Comparison of ENCODE assay signal across 1 cellular context in the genomic region with DNA sequence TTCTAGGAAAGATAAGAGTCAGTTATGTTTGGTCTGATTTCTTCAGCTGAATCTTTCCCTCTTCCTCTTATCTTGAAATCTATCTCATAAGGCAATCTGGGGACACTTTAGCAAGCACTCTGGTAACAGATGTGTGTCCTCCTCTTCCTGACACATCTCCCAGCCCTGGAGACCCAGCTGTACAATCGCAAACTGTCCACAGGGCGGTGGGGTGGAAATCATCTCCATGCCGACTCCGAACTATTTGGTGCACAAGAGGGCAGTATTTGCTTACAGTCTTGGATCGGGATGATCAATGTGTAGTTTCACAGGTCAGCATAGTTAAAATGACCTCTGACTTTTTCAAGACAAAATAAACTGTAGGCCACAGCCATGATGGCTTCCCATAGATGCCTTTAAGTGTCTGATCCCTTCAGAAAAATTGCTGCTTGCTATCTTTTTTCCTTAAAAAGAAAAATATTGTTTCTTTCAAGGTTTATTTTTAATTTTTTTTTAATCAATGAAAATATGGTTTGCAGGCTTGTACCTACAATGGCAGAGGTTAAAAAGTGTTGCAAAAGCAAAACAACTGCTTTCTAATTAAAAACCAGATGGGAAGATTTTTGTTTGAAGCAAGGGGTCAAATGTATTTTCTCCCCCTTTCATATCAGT.
TF ChIP-seq lines count a peak whose summit lies in the region.

No MANE protein-coding gene starts in this region.

TF ChIP-seq in HepG2, 621 proteins besides CTCF, POLR2A, EP300 and RAD21 (continued from another document and continues in another):
- TF ChIP-seq, protein P1, sequence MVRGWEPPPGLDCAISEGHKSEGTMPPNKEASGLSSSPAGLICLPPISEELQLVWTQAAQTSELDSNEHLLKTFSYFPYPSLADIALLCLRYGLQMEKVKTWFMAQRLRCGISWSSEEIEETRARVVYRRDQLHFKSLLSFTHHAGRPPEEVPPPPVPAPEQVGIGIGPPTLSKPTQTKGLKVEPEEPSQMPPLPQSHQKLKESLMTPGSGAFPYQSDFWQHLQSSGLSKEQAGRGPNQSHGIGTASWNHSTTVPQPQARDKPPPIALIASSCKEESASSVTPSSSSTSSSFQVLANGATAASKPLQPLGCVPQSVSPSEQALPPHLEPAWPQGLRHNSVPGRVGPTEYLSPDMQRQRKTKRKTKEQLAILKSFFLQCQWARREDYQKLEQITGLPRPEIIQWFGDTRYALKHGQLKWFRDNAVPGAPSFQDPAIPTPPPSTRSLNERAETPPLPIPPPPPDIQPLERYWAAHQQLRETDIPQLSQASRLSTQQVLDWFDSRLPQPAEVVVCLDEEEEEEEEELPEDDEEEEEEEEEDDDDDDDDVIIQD (CRISPR knock-in tag; IDR thresholded peaks at IDR 0.05; ENCODE audit: low read depth): peak; percentile 93
- peak; percentile 76 for TF ChIP-seq SAP130 (CRISPR knock-in tag; IDR thresholded peaks at IDR 0.05; ENCODE audit: low read depth)
- TF ChIP-seq SIX4 (CRISPR knock-in tag; IDR thresholded peaks at IDR 0.05): no peak
- no peak for TF ChIP-seq SNRNP70 (IDR thresholded peaks at IDR 0.05; ENCODE audit: low read depth, low read length)
- TF ChIP-seq, protein P2, sequence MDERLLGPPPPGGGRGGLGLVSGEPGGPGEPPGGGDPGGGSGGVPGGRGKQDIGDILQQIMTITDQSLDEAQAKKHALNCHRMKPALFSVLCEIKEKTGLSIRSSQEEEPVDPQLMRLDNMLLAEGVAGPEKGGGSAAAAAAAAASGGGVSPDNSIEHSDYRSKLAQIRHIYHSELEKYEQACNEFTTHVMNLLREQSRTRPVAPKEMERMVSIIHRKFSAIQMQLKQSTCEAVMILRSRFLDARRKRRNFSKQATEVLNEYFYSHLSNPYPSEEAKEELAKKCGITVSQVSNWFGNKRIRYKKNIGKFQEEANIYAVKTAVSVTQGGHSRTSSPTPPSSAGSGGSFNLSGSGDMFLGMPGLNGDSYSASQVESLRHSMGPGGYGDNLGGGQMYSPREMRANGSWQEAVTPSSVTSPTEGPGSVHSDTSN (CRISPR knock-in tag; IDR thresholded peaks at IDR 0.05): no peak
- no peak for TF ChIP-seq ZNF724P (CRISPR knock-in tag; IDR thresholded peaks at IDR 0.05; ENCODE audit: borderline replicate concordance)
- TF ChIP-seq, protein P3, sequence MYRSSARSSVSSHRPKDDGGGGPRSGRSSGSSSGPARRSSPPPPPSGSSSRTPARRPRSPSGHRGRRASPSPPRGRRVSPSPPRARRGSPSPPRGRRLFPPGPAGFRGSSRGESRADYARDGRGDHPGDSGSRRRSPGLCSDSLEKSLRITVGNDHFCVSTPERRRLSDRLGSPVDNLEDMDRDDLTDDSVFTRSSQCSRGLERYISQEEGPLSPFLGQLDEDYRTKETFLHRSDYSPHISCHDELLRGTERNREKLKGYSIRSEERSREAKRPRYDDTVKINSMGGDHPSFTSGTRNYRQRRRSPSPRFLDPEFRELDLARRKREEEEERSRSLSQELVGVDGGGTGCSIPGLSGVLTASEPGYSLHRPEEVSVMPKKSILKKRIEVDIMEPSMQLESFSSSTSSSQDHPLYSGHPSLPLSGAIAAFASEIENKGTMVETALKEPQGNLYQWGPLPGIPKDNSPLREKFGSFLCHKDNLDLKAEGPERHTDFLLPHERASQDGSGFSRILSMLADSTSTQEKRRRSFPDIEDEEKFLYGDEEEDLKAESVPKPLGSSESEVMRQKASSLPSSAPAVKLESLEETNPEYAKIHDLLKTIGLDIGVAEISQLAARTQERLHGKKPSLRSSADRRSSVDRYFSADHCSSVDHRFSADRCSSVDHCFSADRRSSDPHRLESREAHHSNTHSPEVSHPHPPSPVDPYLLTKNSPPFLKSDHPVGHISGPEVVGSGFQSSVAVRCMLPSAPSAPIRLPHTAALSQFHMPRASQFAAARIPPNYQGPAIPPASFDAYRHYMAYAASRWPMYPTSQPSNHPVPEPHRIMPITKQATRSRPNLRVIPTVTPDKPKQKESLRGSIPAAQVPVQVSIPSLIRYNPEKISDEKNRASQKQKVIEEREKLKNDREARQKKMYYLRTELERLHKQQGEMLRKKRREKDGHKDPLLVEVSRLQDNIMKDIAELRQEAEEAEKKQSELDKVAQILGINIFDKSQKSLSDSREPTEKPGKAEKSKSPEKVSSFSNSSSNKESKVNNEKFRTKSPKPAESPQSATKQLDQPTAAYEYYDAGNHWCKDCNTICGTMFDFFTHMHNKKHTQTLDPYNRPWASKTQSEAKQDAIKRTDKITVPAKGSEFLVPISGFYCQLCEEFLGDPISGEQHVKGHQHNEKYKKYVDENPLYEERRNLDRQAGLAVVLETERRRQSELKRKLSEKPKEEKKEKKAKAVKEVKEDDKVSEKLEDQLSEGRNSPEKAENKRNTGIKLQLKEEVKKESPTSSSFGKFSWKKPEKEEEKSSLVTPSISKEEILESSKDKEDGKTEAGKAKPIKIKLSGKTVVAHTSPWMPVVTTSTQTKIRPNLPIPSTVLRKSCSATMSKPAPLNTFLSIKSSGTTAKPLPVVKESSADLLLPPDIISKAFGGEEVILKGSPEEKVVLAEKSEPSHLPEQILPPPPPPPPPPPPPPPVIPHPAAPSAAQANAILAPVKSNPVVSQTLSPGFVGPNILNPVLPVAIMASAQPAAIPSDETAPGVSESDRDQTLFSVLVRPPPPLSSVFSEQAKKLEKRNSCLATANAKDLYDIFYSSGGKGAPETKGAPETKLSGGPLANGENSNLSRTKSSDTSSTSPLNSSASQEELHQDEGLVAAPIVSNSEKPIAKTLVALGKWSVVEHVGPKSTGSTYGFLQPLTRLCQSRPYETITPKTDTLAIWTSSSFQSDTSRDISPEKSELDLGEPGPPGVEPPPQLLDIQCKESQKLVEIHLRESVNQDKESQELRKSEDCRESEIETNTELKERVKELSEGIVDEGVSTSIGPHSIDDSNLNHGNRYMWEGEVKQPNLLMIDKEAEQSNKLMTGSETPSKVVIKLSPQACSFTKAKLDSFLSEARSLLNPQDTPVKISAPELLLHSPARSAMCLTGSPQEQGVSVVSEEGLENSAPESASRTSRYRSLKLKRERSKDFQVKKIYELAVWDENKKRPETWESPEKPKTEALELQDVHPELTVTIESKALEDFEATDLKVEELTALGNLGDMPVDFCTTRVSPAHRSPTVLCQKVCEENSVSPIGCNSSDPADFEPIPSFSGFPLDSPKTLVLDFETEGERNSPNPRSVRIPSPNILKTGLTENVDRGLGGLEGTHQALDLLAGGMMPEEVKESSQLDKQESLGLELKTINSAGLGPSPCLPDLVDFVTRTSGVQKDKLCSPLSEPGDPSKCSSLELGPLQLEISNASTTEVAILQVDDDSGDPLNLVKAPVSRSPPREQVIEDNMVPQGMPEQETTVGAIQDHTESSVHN (CRISPR knock-in tag; IDR thresholded peaks at IDR 0.05): no peak
- peak; percentile 66 for TF ChIP-seq ERF (CRISPR knock-in tag; IDR thresholded peaks at IDR 0.05)
- no peak for TF ChIP-seq ZNF350 (CRISPR knock-in tag; IDR thresholded peaks at IDR 0.05; ENCODE audit: borderline replicate concordance, low read depth)
- TF ChIP-seq, protein P4, sequence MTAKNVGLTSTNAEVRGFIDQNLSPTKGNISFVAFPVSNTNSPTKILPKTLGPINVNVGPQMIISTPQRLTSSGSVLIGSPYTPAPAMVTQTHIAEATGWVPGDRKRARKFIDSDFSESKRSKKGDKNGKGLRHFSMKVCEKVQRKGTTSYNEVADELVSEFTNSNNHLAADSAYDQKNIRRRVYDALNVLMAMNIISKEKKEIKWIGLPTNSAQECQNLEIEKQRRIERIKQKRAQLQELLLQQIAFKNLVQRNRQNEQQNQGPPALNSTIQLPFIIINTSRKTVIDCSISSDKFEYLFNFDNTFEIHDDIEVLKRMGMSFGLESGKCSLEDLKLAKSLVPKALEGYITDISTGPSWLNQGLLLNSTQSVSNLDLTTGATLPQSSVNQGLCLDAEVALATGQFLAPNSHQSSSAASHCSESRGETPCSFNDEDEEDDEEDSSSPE (CRISPR knock-in tag; IDR thresholded peaks at IDR 0.05): no peak
- TF ChIP-seq, protein P5, sequence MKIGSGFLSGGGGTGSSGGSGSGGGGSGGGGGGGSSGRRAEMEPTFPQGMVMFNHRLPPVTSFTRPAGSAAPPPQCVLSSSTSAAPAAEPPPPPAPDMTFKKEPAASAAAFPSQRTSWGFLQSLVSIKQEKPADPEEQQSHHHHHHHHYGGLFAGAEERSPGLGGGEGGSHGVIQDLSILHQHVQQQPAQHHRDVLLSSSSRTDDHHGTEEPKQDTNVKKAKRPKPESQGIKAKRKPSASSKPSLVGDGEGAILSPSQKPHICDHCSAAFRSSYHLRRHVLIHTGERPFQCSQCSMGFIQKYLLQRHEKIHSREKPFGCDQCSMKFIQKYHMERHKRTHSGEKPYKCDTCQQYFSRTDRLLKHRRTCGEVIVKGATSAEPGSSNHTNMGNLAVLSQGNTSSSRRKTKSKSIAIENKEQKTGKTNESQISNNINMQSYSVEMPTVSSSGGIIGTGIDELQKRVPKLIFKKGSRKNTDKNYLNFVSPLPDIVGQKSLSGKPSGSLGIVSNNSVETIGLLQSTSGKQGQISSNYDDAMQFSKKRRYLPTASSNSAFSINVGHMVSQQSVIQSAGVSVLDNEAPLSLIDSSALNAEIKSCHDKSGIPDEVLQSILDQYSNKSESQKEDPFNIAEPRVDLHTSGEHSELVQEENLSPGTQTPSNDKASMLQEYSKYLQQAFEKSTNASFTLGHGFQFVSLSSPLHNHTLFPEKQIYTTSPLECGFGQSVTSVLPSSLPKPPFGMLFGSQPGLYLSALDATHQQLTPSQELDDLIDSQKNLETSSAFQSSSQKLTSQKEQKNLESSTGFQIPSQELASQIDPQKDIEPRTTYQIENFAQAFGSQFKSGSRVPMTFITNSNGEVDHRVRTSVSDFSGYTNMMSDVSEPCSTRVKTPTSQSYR (CRISPR knock-in tag; IDR thresholded peaks at IDR 0.05; ENCODE audit: borderline replicate concordance): no peak
- TF ChIP-seq MEIS1 (CRISPR knock-in tag; IDR thresholded peaks at IDR 0.05; ENCODE audit: borderline replicate concordance): 0 out of 2 replicates have a peak, but pooled peaks have one; percentile 46
- TF ChIP-seq, protein P6, sequence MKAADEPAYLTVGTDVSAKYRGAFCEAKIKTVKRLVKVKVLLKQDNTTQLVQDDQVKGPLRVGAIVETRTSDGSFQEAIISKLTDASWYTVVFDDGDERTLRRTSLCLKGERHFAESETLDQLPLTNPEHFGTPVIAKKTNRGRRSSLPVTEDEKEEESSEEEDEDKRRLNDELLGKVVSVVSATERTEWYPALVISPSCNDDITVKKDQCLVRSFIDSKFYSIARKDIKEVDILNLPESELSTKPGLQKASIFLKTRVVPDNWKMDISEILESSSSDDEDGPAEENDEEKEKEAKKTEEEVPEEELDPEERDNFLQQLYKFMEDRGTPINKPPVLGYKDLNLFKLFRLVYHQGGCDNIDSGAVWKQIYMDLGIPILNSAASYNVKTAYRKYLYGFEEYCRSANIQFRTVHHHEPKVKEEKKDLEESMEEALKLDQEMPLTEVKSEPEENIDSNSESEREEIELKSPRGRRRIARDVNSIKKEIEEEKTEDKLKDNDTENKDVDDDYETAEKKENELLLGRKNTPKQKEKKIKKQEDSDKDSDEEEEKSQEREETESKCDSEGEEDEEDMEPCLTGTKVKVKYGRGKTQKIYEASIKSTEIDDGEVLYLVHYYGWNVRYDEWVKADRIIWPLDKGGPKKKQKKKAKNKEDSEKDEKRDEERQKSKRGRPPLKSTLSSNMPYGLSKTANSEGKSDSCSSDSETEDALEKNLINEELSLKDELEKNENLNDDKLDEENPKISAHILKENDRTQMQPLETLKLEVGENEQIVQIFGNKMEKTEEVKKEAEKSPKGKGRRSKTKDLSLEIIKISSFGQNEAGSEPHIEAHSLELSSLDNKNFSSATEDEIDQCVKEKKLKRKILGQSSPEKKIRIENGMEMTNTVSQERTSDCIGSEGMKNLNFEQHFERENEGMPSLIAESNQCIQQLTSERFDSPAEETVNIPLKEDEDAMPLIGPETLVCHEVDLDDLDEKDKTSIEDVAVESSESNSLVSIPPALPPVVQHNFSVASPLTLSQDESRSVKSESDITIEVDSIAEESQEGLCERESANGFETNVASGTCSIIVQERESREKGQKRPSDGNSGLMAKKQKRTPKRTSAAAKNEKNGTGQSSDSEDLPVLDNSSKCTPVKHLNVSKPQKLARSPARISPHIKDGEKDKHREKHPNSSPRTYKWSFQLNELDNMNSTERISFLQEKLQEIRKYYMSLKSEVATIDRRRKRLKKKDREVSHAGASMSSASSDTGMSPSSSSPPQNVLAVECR (CRISPR knock-in tag; IDR thresholded peaks at IDR 0.05; ENCODE audit: borderline replicate concordance): no peak; the same call in 1 of the 2 replicates
- peak; percentile 68; the same call in 1 of the 2 replicates for TF ChIP-seq THAP11 (CRISPR knock-in tag; IDR thresholded peaks at IDR 0.05)
- TF ChIP-seq ZNF33A (CRISPR knock-in tag; IDR thresholded peaks at IDR 0.05; ENCODE audit: borderline replicate concordance): no peak
- TF ChIP-seq GATAD2A (CRISPR knock-in tag; IDR thresholded peaks at IDR 0.05): peak; percentile 80
- TF ChIP-seq NFRKB (IDR thresholded peaks at IDR 0.05): no peak
- TF ChIP-seq ZKSCAN1 (IDR thresholded peaks at IDR 0.05; ENCODE audit: low read length): no peak
- TF ChIP-seq KDM1A (CRISPR knock-in tag; IDR thresholded peaks at IDR 0.05): no peak
- TF ChIP-seq, protein P7, sequence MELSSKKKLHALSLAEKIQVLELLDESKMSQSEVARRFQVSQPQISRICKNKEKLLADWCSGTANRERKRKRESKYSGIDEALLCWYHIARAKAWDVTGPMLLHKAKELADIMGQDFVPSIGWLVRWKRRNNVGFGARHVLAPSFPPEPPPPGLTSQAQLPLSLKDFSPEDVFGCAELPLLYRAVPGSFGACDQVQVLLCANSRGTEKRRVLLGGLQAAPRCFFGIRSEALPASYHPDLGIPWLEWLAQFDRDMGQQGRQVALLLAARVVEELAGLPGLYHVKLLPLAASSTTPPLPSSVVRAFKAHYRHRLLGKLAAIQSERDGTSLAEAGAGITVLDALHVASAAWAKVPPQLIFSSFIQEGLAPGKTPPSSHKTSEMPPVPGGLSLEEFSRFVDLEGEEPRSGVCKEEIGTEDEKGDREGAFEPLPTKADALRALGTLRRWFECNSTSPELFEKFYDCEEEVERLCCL (CRISPR knock-in tag; IDR thresholded peaks at IDR 0.05; ENCODE audit: borderline replicate concordance): no peak
- TF ChIP-seq KLF9 (CRISPR knock-in tag; IDR thresholded peaks at IDR 0.05; ENCODE audit: low read depth): no peak
- TF ChIP-seq ZNF652 (CRISPR knock-in tag; IDR thresholded peaks at IDR 0.05; ENCODE audit: borderline replicate concordance, low read depth): peak; percentile 57; the same call in 1 of the 2 replicates
- TF ChIP-seq, protein P8, sequence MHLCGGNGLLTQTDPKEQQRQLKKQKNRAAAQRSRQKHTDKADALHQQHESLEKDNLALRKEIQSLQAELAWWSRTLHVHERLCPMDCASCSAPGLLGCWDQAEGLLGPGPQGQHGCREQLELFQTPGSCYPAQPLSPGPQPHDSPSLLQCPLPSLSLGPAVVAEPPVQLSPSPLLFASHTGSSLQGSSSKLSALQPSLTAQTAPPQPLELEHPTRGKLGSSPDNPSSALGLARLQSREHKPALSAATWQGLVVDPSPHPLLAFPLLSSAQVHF (CRISPR knock-in tag; IDR thresholded peaks at IDR 0.05): no peak
- peak; percentile 52; the same call in 1 of the 2 replicates for TF ChIP-seq HNF4G (IDR thresholded peaks at IDR 0.05; ENCODE audit: borderline replicate concordance, low read depth, low read length)
- TF ChIP-seq HNF4G (CRISPR knock-in tag; IDR thresholded peaks at IDR 0.05; ENCODE audit: borderline replicate concordance, low read depth): no peak
- TF ChIP-seq FOXK2 (IDR thresholded peaks at IDR 0.05): peak; percentile 36; the same call in 1 of the 2 replicates
- TF ChIP-seq RELA (CRISPR knock-in tag; IDR thresholded peaks at IDR 0.05): 0 out of 2 replicates have a peak, but pooled peaks have one; percentile 40
- TF ChIP-seq ZNF703 (CRISPR knock-in tag; IDR thresholded peaks at IDR 0.05; ENCODE audit: borderline replicate concordance): no peak
- TF ChIP-seq YY1 (IDR thresholded peaks at IDR 0.05; ENCODE audit: insufficient read depth, insufficient replicate concordance, low read depth, low read length): peak; percentile 45
